In genomic region chr4:17448689-17449088, GRCh38 we compare ENCODE assay signal across 13 cellular contexts.
DNase-seq lines count a peak whose midpoint lies in the region; ATAC-seq and TF ChIP-seq lines count a peak whose summit lies in the region.
"Had no signal": no experiment of that assay in that cellular context is flagged by ENCODE, and none has a peak within 500 bp of the region (broad histone marks: within the 10 kb centered on the region; RNA-seq: fewer than 3 reads in every experiment).

No MANE protein-coding gene starts in this region.

- H3K9me3 Mint-ChIP-seq in activated CD4-positive, alpha-beta T cell treated with anti-CD3 and anti-CD28 coated beads for 36 hours (ENCODE audit: low read depth) = peaks cover 2% of the 10 kb centered on the region
- peaks cover 24% of the 10 kb centered on the region for H3K9me3 Mint-ChIP-seq in endodermal cell

- no peak for TF ChIP-seq CTCF in endodermal cell (conservative IDR thresholded peaks at IDR 0.05)

- H3K27me3 ChIP-seq in skeletal muscle satellite cell (ENCODE audit: control insufficient read depth, insufficient read depth, low read length) (no peaks in the 10 kb centered on the region), endodermal cell (ENCODE audit: control insufficient read depth, insufficient read depth, low read length, poor library complexity, severe bottlenecking) (no peaks in the 10 kb centered on the region)

- CTCF ChIA-PET in activated CD4-positive, alpha-beta T cell treated with anti-CD3 and anti-CD28 coated beads for 36 hours (lab: Charles Lee) = interaction anchor here (0.7 to 2.5 kb wide), 8 partner anchors 12 to 532 kb away, joined by 3 to 20 read pairs (median 6); no protein-coding TSS in a partner anchor

- H3K36me3 Mint-ChIP-seq in activated CD4-positive, alpha-beta T cell treated with anti-CD3 and anti-CD28 coated beads for 36 hours (ENCODE audit: low read depth) = no peaks in the 10 kb centered on the region
- H3K36me3 Mint-ChIP-seq in endodermal cell (ENCODE audit: low read depth) = no peaks in the 10 kb centered on the region

- H3K9me3 ChIP-seq in skeletal muscle satellite cell (replicated peaks; ENCODE audit: low read length) = no peaks in the 10 kb centered on the region
- no peaks in the 10 kb centered on the region for H3K9me3 ChIP-seq in endodermal cell (ENCODE audit: control insufficient read depth, low read length)

- H3K4me1 ChIP-seq in skeletal muscle satellite cell (ENCODE audit: control insufficient read depth, insufficient read depth, low read length) (peaks cover 9% of the 10 kb centered on the region), endodermal cell (ENCODE audit: control insufficient read depth, insufficient read depth, low read length) (no peaks in the 10 kb centered on the region)

- DNase-seq in activated CD4-positive, alpha-beta T cell treated with anti-CD3 and anti-CD28 coated beads for 36 hours = no peak
- DNase-seq in activated CD4-positive, alpha-beta T cell treated with anti-CD3 and anti-CD28 coated beads for 48 hours = no peak
- DNase-seq in NOMO-1 treated with dmso at 0.1 percent for 144 hours (lab: John Stamatoyannopoulos, UW; ENCODE audit: unreplicated experiment) (peak; percentile 49), fibroblast of peridontal ligament (ENCODE audit: extremely low read depth) (peak; percentile 82), NCI-H774 (lab: John Stamatoyannopoulos, UW) (no peak), endodermal cell (no peak)
- DNase-seq in activated effector memory CD4-positive, alpha-beta T cell treated with anti-CD3 and anti-CD28 coated beads, Interleukin-2, amount 50 U/mL, for 16 hours = no peak
- DNase-seq: activated naive CD4-positive, alpha-beta T cell treated with Interleukin-2 at 50 U/mL for 16 hours; NCI-H187 had no signal

- intact Hi-C loops in activated CD4-positive, alpha-beta T cell treated with anti-CD3 and anti-CD28 coated beads for 36 hours (cut with DNase I, micrococcal nuclease) = loop anchor here in 1 of 2 experiments (5.0 to 10.0 kb wide), 3 partner anchors 166 to 654 kb away; no protein-coding TSS in a partner anchor

- no peak overlapping the region for H3K4me3 Mint-ChIP-seq in activated CD4-positive, alpha-beta T cell treated with anti-CD3 and anti-CD28 coated beads for 36 hours
- no peak overlapping the region for H3K4me3 Mint-ChIP-seq in endodermal cell

- no peak overlapping the region for H3K9ac ChIP-seq in skeletal muscle satellite cell (ENCODE audit: low read depth, low read length)
- no peak overlapping the region for H3K9ac ChIP-seq in endodermal cell (ENCODE audit: extremely low read depth, low read length, poor library complexity, severe bottlenecking)

- ATAC-seq in activated CD4-positive, alpha-beta T cell treated with anti-CD3 and anti-CD28 coated beads for 36 hours = peak; percentile 58

- WGBS in endodermal cell (ENCODE audit: insufficient coverage in 1 of 2, insufficient read length in 1 of 2), 2 experiments = 83 to 86% methylated on average over 1 to 3 of the region's 3 CpGs

- peak overlapping the region; percentile 31 for H3K4me2 ChIP-seq in skeletal muscle satellite cell (ENCODE audit: low read length)

- H3K36me3 ChIP-seq in skeletal muscle satellite cell (ENCODE audit: insufficient read depth, low read length) (no peaks in the 10 kb centered on the region), endodermal cell (ENCODE audit: control insufficient read depth, insufficient read depth, low read length) (no peaks in the 10 kb centered on the region)
- H3K36me3 ChIP-seq: WERI-Rb-1 had no signal

- H3K4me1 Mint-ChIP-seq in activated CD4-positive, alpha-beta T cell treated with anti-CD3 and anti-CD28 coated beads for 36 hours = no peaks in the 10 kb centered on the region
- H3K4me1 Mint-ChIP-seq in endodermal cell = no peaks in the 10 kb centered on the region

- H3K4me3 ChIP-seq in skeletal muscle satellite cell (ENCODE audit: low read length) (no peak overlapping the region), endodermal cell (ENCODE audit: low read length) (no peak overlapping the region)
- H3K4me3 ChIP-seq: lung had no signal

- no peak overlapping the region for H3K27ac Mint-ChIP-seq in activated CD4-positive, alpha-beta T cell treated with anti-CD3 and anti-CD28 coated beads for 36 hours
- H3K27ac Mint-ChIP-seq in endodermal cell = no peak overlapping the region

- POLR2A ChIA-PET in activated CD4-positive, alpha-beta T cell treated with anti-CD3 and anti-CD28 coated beads for 36 hours (lab: Charles Lee) = no interaction called here

- no peak overlapping the region for H3K27ac ChIP-seq in endodermal cell (ENCODE audit: low read depth, low read length)
- H3K27ac ChIP-seq: HL-60, WERI-Rb-1 had no signal

- H3K27me3 Mint-ChIP-seq in activated CD4-positive, alpha-beta T cell treated with anti-CD3 and anti-CD28 coated beads for 36 hours = peaks cover 6% of the 10 kb centered on the region
- H3K27me3 Mint-ChIP-seq in endodermal cell (ENCODE audit: insufficient read depth) = peaks cover 10% of the 10 kb centered on the region

Comparison
In these comparisons a context has a peak if more than half of its experiments do, and no peak if none do; other contexts are left out.
1. DNase-seq: peak in NOMO-1 treated with dmso at 0.1 percent for 144 hours (single experiment) and fibroblast of peridontal ligament (single experiment); none in activated CD4-positive, alpha-beta T cell treated with anti-CD3 and anti-CD28 coated beads for 36 hours (single experiment), activated CD4-positive, alpha-beta T cell treated with anti-CD3 and anti-CD28 coated beads for 48 hours (single experiment), NCI-H774 (single experiment), endodermal cell (single experiment) and activated effector memory CD4-positive, alpha-beta T cell treated with anti-CD3 and anti-CD28 coated beads, Interleukin-2, amount 50 U/mL, for 16 hours (single experiment).